In the genomic region with DNA sequence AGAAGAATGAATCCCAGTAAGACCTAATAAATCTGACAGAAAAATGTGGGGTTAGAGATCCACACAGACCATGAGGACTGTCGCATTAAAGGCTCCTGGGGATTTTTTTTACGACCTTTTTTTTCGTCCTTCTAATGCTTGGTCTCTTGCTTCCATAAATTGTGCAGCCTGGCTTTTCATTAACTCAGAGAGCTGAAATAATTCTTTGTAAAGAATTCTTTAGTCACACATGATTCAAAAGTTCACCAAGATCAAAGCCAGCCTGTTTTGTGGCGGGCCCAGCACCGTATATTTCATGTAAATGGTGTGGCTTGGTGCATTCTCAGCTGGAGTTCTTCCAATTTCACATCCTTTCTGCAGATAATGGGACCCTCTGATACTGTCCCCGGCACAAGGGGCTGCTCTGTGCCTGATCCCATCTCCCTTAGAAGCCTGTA, we compare ENCODE assay signal across 23 cellular contexts.
"Had no signal": no experiment of that assay in that cellular context is flagged by ENCODE, and none has a peak within 500 bp of the region (broad histone marks: within the 10 kb centered on the region; RNA-seq: fewer than 3 reads in every experiment).

No MANE protein-coding gene starts in this region.

- FAIRE-seq: endothelial cell of umbilical vein, TTC549 had no signal

- ATAC-seq: activated CD8-positive, alpha-beta T cell treated with anti-CD3 and anti-CD28 coated beads, Interleukin-2, amount 10 ng/mL, durations not matched to agents 7 days and 5 days; body of pancreas; left cardiac atrium; right cardiac atrium; stimulated activated naive CD8-positive, alpha-beta T cell treated with anti-CD3 and anti-CD28 coated beads, Interleukin-15, Interleukin-2, amounts not matched to agents 100 U/mL and 50 U/mL, for 24 hours had no signal

- DNase-seq: activated B cell treated with CpG ODN at 0.5 μM for 24 hours; activated CD4-positive, alpha-beta T cell treated with anti-CD3 and anti-CD28 coated beads for 48 hours; activated CD8-positive, alpha-beta T cell treated with anti-CD3 and anti-CD28 coated beads, Interleukin-2, amount 10 ng/mL, durations not matched to agents 7 days and 5 days; activated gamma-delta T cell treated with Interleukin-2 at 50 U/mL for 16 hours; amniotic stem cell; body of pancreas; central memory CD4-positive, alpha-beta T cell; effector CD4-positive, alpha-beta T cell; foreskin fibroblast; head of caudate nucleus; immature natural killer cell; left cardiac atrium; naive B cell; nucleus accumbens; posterior cingulate gyrus; right cardiac atrium; stimulated activated naive CD8-positive, alpha-beta T cell treated with anti-CD3 and anti-CD28 coated beads, Interleukin-15, Interleukin-2, amounts not matched to agents 100 U/mL and 50 U/mL, for 24 hours; T-helper 2 cell; trophoblast cell had no signal

- H3K27me3 ChIP-seq: body of pancreas had no signal

- H3K4me3 ChIP-seq: body of pancreas, coronary artery, lung had no signal

- H3K27ac ChIP-seq: body of pancreas, coronary artery had no signal

- H3K4me1 ChIP-seq: body of pancreas had no signal
